ENCODE assay signal across 12 cellular contexts in genomic region chrX:109952985-109953905, GRCh38.
A peak's percentile ranks its signal among the peaks of the same experiment; 100 is the strongest.
DNase-seq lines count a peak whose midpoint lies in the region; ATAC-seq and TF ChIP-seq lines count a peak whose summit lies in the region.
"Had no signal": no experiment of that assay in that cellular context is flagged by ENCODE, and none has a peak within 500 bp of the region (broad histone marks: within the 10 kb centered on the region; RNA-seq: fewer than 3 reads in every experiment).

No MANE protein-coding gene starts in this region.

- no peaks in the 10 kb centered on the region for H3K9me3 ChIP-seq in DND-41 (ENCODE audit: insufficient read depth, low read length, severe bottlenecking)
- H3K9me3 ChIP-seq: mucosa of descending colon had no signal

- H3K27me3 ChIP-seq in DND-41 (ENCODE audit: insufficient read depth, low read length, poor library complexity): no peaks in the 10 kb centered on the region

- no peak overlapping the region for H3K4me3 ChIP-seq in DND-41 (ENCODE audit: low read depth in 1 of 2, low read length in 2 of 2)
- H3K4me3 ChIP-seq: mucosa of descending colon had no signal

- no peaks in the 10 kb centered on the region for H3K4me1 ChIP-seq in DND-41 (ENCODE audit: insufficient read depth, low read length)

- no peaks in the 10 kb centered on the region for H3K36me3 ChIP-seq in DND-41 (ENCODE audit: insufficient read depth, low read length)

- no peaks in the 10 kb centered on the region for H4K20me1 ChIP-seq in DND-41 (ENCODE audit: insufficient read depth, low read length)

- no peak overlapping the region for H2AFZ ChIP-seq in DND-41 (ENCODE audit: low read depth, low read length)

- ATAC-seq in DND-41 (ENCODE audit: insufficient read depth, low read depth) (peak; percentile 24; the same call in 1 of the 3 replicates), GM19351 (IDR thresholded peaks at IDR 0.05; ENCODE audit: unreplicated experiment) (peak; percentile 77), HG02981 (IDR thresholded peaks at IDR 0.05; ENCODE audit: unreplicated experiment) (peak; percentile 61)
- ATAC-seq: mucosa of descending colon had no signal

- no peak for DNase-seq in DND-41
- DNase-seq in NCI-H2171 treated with DMSO at 0.1 percent for 48 hours (lab: John Stamatoyannopoulos, UW): peak; percentile 87
- no peak for DNase-seq in activated CD8-positive, alpha-beta memory T cell treated with anti-CD3 and anti-CD28 coated beads, Interleukin-2, amount 50 U/mL, for 4 hours
- DNase-seq in SIG-M5 treated with dmso at 0.1 percent for 504 hours (lab: John Stamatoyannopoulos, UW; ENCODE audit: unreplicated experiment): no peak
- DNase-seq in NK-92 treated with Interleukin-12 subunit alpha and Interleukin-12 subunit beta, amount 100 ng/mL, for 24 hours (lab: John Stamatoyannopoulos, UW): no peak
- no peak for DNase-seq in cortex of kidney (lab: John Stamatoyannopoulos, UW)
- DNase-seq: activated CD4-positive, alpha-beta T cell treated with anti-CD3 and anti-CD28 coated beads for 48 hours; aorta; IMR-90 had no signal

- H3K27ac ChIP-seq in DND-41 (ENCODE audit: low read length): no peak overlapping the region

- H3K4me2 ChIP-seq in DND-41 (ENCODE audit: insufficient read depth, low read length): no peak overlapping the region

- no peak overlapping the region for H3K9ac ChIP-seq in DND-41 (ENCODE audit: low read depth, low read length)

- no peaks in the 10 kb centered on the region for H3K79me2 ChIP-seq in DND-41 (ENCODE audit: insufficient read depth, low read length)

- TF ChIP-seq CTCF in DND-41 (IDR thresholded peaks at IDR 0.05; ENCODE audit: borderline replicate concordance, extremely low read depth, low read length, poor library complexity, severe bottlenecking): no peak

Comparison
In these comparisons a context has a peak if more than half of its experiments do, and no peak if none do; other contexts are left out.
1. ATAC-seq: peak in every context shown above with its lines; median percentile 77 in GM19351; 61 in HG02981; 24 in DND-41.